Comparison of ENCODE assay signal across 15 cellular contexts in the genomic region with DNA sequence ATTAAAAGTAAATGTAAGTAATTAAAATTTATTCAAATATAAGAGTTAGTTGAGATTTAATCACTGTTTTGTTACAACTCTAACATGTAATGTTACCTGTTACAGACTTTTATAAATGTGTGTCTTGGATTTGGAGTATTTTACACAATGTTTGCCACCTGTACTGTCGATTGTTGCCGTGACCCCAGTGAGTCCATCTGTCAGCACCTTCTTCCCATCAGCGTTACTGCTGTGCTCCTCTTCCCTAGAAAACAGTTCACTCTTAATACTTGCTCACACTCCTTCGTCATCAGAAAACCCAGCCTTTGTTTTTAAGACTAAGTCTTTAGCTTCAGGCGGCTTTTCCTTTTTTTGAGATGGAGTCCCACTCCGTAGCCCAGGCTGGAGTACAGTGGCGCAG. TPM values are rescaled to one million over a fixed set of nuclear protein-coding genes. Genes with fewer than 3 reads are reported as not detected.
DNase-seq lines count a peak whose midpoint lies in the region; FAIRE-seq lines count a peak whose summit lies in the region.
"Had no signal": no experiment of that assay in that cellular context is flagged by ENCODE, and none has a peak within 500 bp of the region (broad histone marks: within the 10 kb centered on the region; RNA-seq: fewer than 3 reads in every experiment).

No MANE protein-coding gene starts in this region.

- H3K9me3 Mint-ChIP-seq in activated naive CD4-positive, alpha-beta T cell treated with anti-CD3 and anti-CD28 coated beads, Interleukin-2, amount 10 ng/mL, durations not matched to agents 7 days and 5 days, result no peaks in the 10 kb centered on the region
- H3K9me3 Mint-ChIP-seq: CD4-positive, alpha-beta memory T cell; H9 had no signal

- peaks cover 68% of the 10 kb centered on the region for H3K36me3 Mint-ChIP-seq in activated naive CD4-positive, alpha-beta T cell treated with anti-CD3 and anti-CD28 coated beads, Interleukin-2, amount 10 ng/mL, durations not matched to agents 7 days and 5 days

- no peak overlapping the region for H3K4me3 Mint-ChIP-seq in activated naive CD4-positive, alpha-beta T cell treated with anti-CD3 and anti-CD28 coated beads, Interleukin-2, amount 10 ng/mL, durations not matched to agents 7 days and 5 days
- H3K4me3 Mint-ChIP-seq: H9 had no signal

- H3K27ac Mint-ChIP-seq in activated naive CD4-positive, alpha-beta T cell treated with anti-CD3 and anti-CD28 coated beads, Interleukin-2, amount 10 ng/mL, durations not matched to agents 7 days and 5 days, result peak overlapping the region; percentile 60

- DNase-seq in activated naive CD4-positive, alpha-beta T cell treated with anti-CD3 and anti-CD28 coated beads, Interleukin-2, amount 10 ng/mL, durations not matched to agents 7 days and 5 days, result no peak
- no peak for DNase-seq in activated naive CD4-positive, alpha-beta T cell (lab: John Stamatoyannopoulos, UW)
- DNase-seq in G401 (ENCODE audit: low spot score) (peak; percentile 72), cerebellar cortex (ENCODE audit: low spot score) (peak; percentile 64), urothelium cell line (ENCODE audit: low spot score) (no peak), activated gamma-delta T cell treated with Interleukin-2 at 50 U/mL for 16 hours (no peak)
- no peak for DNase-seq in stimulated activated CD4-positive, alpha-beta T cell treated with anti-CD3 and anti-CD28 coated beads, Interleukin-2, amount 100 ng/mL, for 24 hours
- DNase-seq: 8988T, AML-193, DMS79, GOT3, H9 had no signal

- no peaks in the 10 kb centered on the region for H3K27me3 Mint-ChIP-seq in activated naive CD4-positive, alpha-beta T cell treated with anti-CD3 and anti-CD28 coated beads, Interleukin-2, amount 10 ng/mL, durations not matched to agents 7 days and 5 days
- H3K27me3 Mint-ChIP-seq: CD4-positive, alpha-beta memory T cell had no signal

- peak; percentile 13 for FAIRE-seq in urothelium cell line (lab: Jason Lieb, UNC)
- FAIRE-seq: G401.6, GM12891 had no signal

- H3K4me1 Mint-ChIP-seq in activated naive CD4-positive, alpha-beta T cell treated with anti-CD3 and anti-CD28 coated beads, Interleukin-2, amount 10 ng/mL, durations not matched to agents 7 days and 5 days, result peaks cover 12% of the 10 kb centered on the region

- in situ Hi-C loops in G401 (cut with HindIII; ENCODE audit: low sequenced_read_pairs), result no loop called here

- CTCF ChIA-PET in activated naive CD4-positive, alpha-beta T cell treated with anti-CD3 and anti-CD28 coated beads, Interleukin-2, amount 10 ng/mL, durations not matched to agents 7 days and 5 days (lab: Charles Lee), result interaction anchor here (0.7 kb wide), 1 partner anchor 51 kb away, joined by 4 read pairs; no protein-coding TSS in a partner anchor

RNA-seq across cellular contexts. Expression of a gene that starts 40.5 kb away (rescaled TPM):
- total RNA-seq in G401 (2014; rRNA removed; shearing (Covaris generic)), result 0.37 and 0.43 TPM in 2 replicates

RNA-seq across cellular contexts. Expression of a gene that starts 52.3 kb away (rescaled TPM):
- total RNA-seq in G401 (2014; rRNA removed; shearing (Covaris generic)), result 27.3 and 28.5 TPM in 2 replicates

Comparison
In these comparisons a context has a peak if more than half of its experiments do, and no peak if none do; other contexts are left out.
1. DNase-seq: peak in G401 (single experiment) and cerebellar cortex (single experiment); none in activated naive CD4-positive, alpha-beta T cell treated with anti-CD3 and anti-CD28 coated beads, Interleukin-2, amount 10 ng/mL, durations not matched to agents 7 days and 5 days (single experiment), activated naive CD4-positive, alpha-beta T cell (0 of 4), urothelium cell line (single experiment), stimulated activated CD4-positive, alpha-beta T cell treated with anti-CD3 and anti-CD28 coated beads, Interleukin-2, amount 100 ng/mL, for 24 hours (0 of 2) and activated gamma-delta T cell treated with Interleukin-2 at 50 U/mL for 16 hours (single experiment).